ENCODE assay signal across 19 cellular contexts in the genomic region with DNA sequence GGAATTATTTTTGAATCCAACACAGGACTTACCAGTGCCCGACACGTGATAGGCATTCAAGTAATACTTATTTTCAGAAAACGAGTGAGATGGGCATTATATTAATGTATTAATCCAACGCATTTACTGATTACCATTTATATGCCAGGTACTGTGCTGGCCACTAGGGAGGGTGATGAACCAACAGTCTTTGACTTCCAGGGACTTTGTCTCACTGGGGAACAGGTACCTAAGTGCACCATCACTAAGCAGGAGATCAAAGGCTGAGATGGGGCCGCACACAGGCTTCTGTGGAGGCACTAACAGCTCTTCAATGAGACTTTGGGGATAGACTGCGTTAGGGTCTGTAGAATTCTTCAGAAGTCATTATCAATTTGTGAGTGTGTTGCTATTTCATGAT. TPM values are rescaled to one million over a fixed set of nuclear protein-coding genes. Genes with fewer than 3 reads are reported as not detected.
DNase-seq lines count a peak whose midpoint lies in the region; ATAC-seq, FAIRE-seq and TF ChIP-seq lines count a peak whose summit lies in the region.
"Had no signal": no experiment of that assay in that cellular context is flagged by ENCODE, and none has a peak within 500 bp of the region (broad histone marks: within the 10 kb centered on the region; RNA-seq: fewer than 3 reads in every experiment).

No MANE protein-coding gene starts in this region.

- TF ChIP-seq POLR2A in GM12891 (IDR thresholded peaks at IDR 0.05; ENCODE audit: low read depth, low read length) (no peak), right lobe of liver (IDR thresholded peaks at IDR 0.05) (no peak), ovary (IDR thresholded peaks at IDR 0.05) (no peak)

- H3K27ac ChIP-seq in CD4-positive, CD25-positive, alpha-beta regulatory T cell (ENCODE audit: insufficient read depth, low read length, poor library complexity, severe bottlenecking), result no peak overlapping the region
- H3K27ac ChIP-seq in VCaP (no peak overlapping the region), right lobe of liver (no peak overlapping the region), ovary (no peak overlapping the region)
- H3K27ac ChIP-seq: gastroesophageal sphincter, KMS-11, upper lobe of left lung had no signal

- H3K4me3 Mint-ChIP-seq in CD4-positive, CD25-positive, alpha-beta regulatory T cell, result peak overlapping the region in 1 of 4 donors; percentile 32

- no peaks in the 10 kb centered on the region for H3K27me3 Mint-ChIP-seq in CD4-positive, CD25-positive, alpha-beta regulatory T cell

- H3K27ac Mint-ChIP-seq in CD4-positive, CD25-positive, alpha-beta regulatory T cell, result peak overlapping the region; percentile 23 to 74 (median 70)

- no peaks in the 10 kb centered on the region for H3K9me3 ChIP-seq in CD4-positive, CD25-positive, alpha-beta regulatory T cell (ENCODE audit: control insufficient read depth in 2 of 2, low read length in 2 of 2)
- H3K9me3 ChIP-seq in right lobe of liver, result no peaks in the 10 kb centered on the region
- H3K9me3 ChIP-seq in ovary, result no peaks in the 10 kb centered on the region
- H3K9me3 ChIP-seq: gastroesophageal sphincter, upper lobe of left lung had no signal

- H3K4me3 ChIP-seq in CD4-positive, CD25-positive, alpha-beta regulatory T cell (ENCODE audit: low read depth, low read length), result no peak overlapping the region
- no peak overlapping the region for H3K4me3 ChIP-seq in right lobe of liver
- no peak overlapping the region for H3K4me3 ChIP-seq in ovary
- H3K4me3 ChIP-seq: gastroesophageal sphincter, upper lobe of left lung had no signal

- H3K4me1 Mint-ChIP-seq in CD4-positive, CD25-positive, alpha-beta regulatory T cell, result peaks cover 2 to 20% (median 15%) of the 10 kb centered on the region in 4 donors

- TF ChIP-seq EP300 in ovary (IDR thresholded peaks at IDR 0.05), result no peak

- WGBS in right lobe of liver (ENCODE audit: insufficient coverage, low coverage, low lambda C conversion rate, missing lambda C conversion rate), result 59% methylated on average over 6 of the region's 6 CpGs
- 65 to 80% (median 65%) methylated on average over 6 of the region's 6 CpGs for WGBS in ovary, 3 donors

- H3K36me3 Mint-ChIP-seq in CD4-positive, CD25-positive, alpha-beta regulatory T cell, result peaks cover under 1% of the 10 kb centered on the region

- H3K27me3 ChIP-seq in CD4-positive, CD25-positive, alpha-beta regulatory T cell (ENCODE audit: control insufficient read depth, insufficient read depth, low read length), result no peaks in the 10 kb centered on the region
- H3K27me3 ChIP-seq in right lobe of liver, result no peaks in the 10 kb centered on the region
- no peaks in the 10 kb centered on the region for H3K27me3 ChIP-seq in ovary
- H3K27me3 ChIP-seq: gastroesophageal sphincter, upper lobe of left lung had no signal

- DNase-seq in CD4-positive, CD25-positive, alpha-beta regulatory T cell, result peak in 1 of 3 donors; percentile 29
- DNase-seq in GM12891 (ENCODE audit: insufficient read length, low spot score) (no peak), right lobe of liver (no peak), Ammon's horn (ENCODE audit: low spot score) (no peak), ovary (no peak), T1000 (lab: John Stamatoyannopoulos, UW) (no peak)
- DNase-seq: activated CD4-positive, CD25-positive, alpha-beta regulatory T cell; central memory CD4-positive, alpha-beta T cell; DMS153; NCI-H1436 treated with DMSO at 0.1 percent for 48 hours; NCI-H510A; stimulated activated CD4-positive, alpha-beta T cell treated with anti-CD3 and anti-CD28 coated beads, Interleukin-4, amount 100 ng/mL, for 4 hours; upper lobe of left lung had no signal

- peaks cover 5% of the 10 kb centered on the region for H3K36me3 ChIP-seq in CD4-positive, CD25-positive, alpha-beta regulatory T cell (ENCODE audit: control insufficient read depth, insufficient read depth, low read length)
- peaks cover 0 to under 1% (median 0%) of the 10 kb centered on the region in 4 donors for H3K36me3 ChIP-seq in right lobe of liver
- H3K36me3 ChIP-seq in ovary, result no peaks in the 10 kb centered on the region

- peaks cover 4% of the 10 kb centered on the region for H3K4me1 ChIP-seq in CD4-positive, CD25-positive, alpha-beta regulatory T cell (ENCODE audit: control insufficient read depth, insufficient read depth, low read length, poor library complexity, severe bottlenecking)
- H3K4me1 ChIP-seq in right lobe of liver (peaks cover 0 to 17% (median 8%) of the 10 kb centered on the region in 4 donors), ovary (ENCODE audit: insufficient read depth) (peaks cover 5% of the 10 kb centered on the region)

- peak in 1 of 2 donors; percentile 14 for ATAC-seq in CD4-positive, CD25-positive, alpha-beta regulatory T cell (ENCODE audit: low read depth in 2 of 2)
- ATAC-seq in right lobe of liver, result peak in 2 of 4 donors; percentile 13 to 23
- ATAC-seq in GM21619 (IDR thresholded peaks at IDR 0.05; ENCODE audit: unreplicated experiment), result no peak
- ATAC-seq: gastroesophageal sphincter had no signal

- H3K9me3 Mint-ChIP-seq in CD4-positive, CD25-positive, alpha-beta regulatory T cell, result no peaks in the 10 kb centered on the region

- intact Hi-C loops in right lobe of liver (cut with DNase I) (no loop called here), ovary (cut with DNase I) (no loop called here)

- peak; percentile 29; the same call in 1 of the 2 replicates for TF ChIP-seq CTCF in VCaP (conservative IDR thresholded peaks at IDR 0.05)
- peak; percentile 18 to 37 (median 31) for TF ChIP-seq CTCF in right lobe of liver (IDR thresholded peaks at IDR 0.05)
- TF ChIP-seq CTCF in ovary (IDR thresholded peaks at IDR 0.05), result no peak

- peak; percentile 56 for FAIRE-seq in GM12891 (lab: Jason Lieb, UNC)
- FAIRE-seq: endometrium, RCC 7860 had no signal

TF ChIP-seq in GM12891, 5 proteins besides CTCF, POLR2A, EP300 and RAD21:
- TF ChIP-seq PAX5 (IDR thresholded peaks at IDR 0.05; ENCODE audit: insufficient read depth, low read length, severe bottlenecking), result no peak
- TF ChIP-seq SPI1 (IDR thresholded peaks at IDR 0.05; ENCODE audit: low read depth, low read length), result no peak
- no peak for TF ChIP-seq POLR2AphosphoS5 (IDR thresholded peaks at IDR 0.05; ENCODE audit: low read depth, low read length)
- TF ChIP-seq TAF1 (IDR thresholded peaks at IDR 0.05; ENCODE audit: low read depth, low read length), result no peak
- TF ChIP-seq POU2F2 (IDR thresholded peaks at IDR 0.05; ENCODE audit: low read depth, low read length), result no peak

RNA-seq across cellular contexts. Expression of gene TADA2B, which starts 5.7 kb away (rescaled TPM):
- total RNA-seq in CD4-positive, CD25-positive, alpha-beta regulatory T cell, result 36.6 TPM
- 1 to 10 TPM; 3.0 to 3.9 (median 3.6) TPM for polyA plus RNA-seq in CD4-positive, CD25-positive, alpha-beta regulatory T cell
- 5.1 TPM for polyA plus RNA-seq in GM12891 (2012; ENCODE audit: low read depth, missing spikeins)
- total RNA-seq in right lobe of liver (10 to 100 TPM; 12.1 to 16.3 (median 14.0) TPM), ovary (10 to 100 TPM; 11.9 to 31.6 (median 26.9) TPM)
- polyA plus RNA-seq in ovary, result 10 to 100 TPM; 18.6 to 20.2 TPM

RNA-seq across cellular contexts. Expression of gene GRPEL1, which starts 30.4 kb away (rescaled TPM):
- 46.1 TPM for total RNA-seq in CD4-positive, CD25-positive, alpha-beta regulatory T cell
- polyA plus RNA-seq in CD4-positive, CD25-positive, alpha-beta regulatory T cell, result 10 to 100 TPM; 43.6 to 62.4 (median 53.2) TPM
- polyA plus RNA-seq in GM12891 (2012; ENCODE audit: low read depth, missing spikeins), result 24.4 TPM
- 10 to 100 TPM; 30.0 to 49.2 (median 45.3) TPM for total RNA-seq in right lobe of liver
- total RNA-seq in ovary, result 10 to 100 TPM; 11.1 to 37.0 (median 23.3) TPM
- 10 to 100 TPM; 16.6 to 74.8 TPM for polyA plus RNA-seq in ovary

Comparison
In these comparisons a context has a peak if more than half of its experiments do, and no peak if none do; other contexts are left out.
1. CTCF ChIP-seq: peak in VCaP (single experiment) and right lobe of liver (4 of 4); none in ovary (0 of 3).